Comparison of ENCODE assay signal across 8 cellular contexts in genomic region chr17:4948166-4948996, GRCh38. TPM values are rescaled to one million over a fixed set of nuclear protein-coding genes. Genes with fewer than 3 reads are reported as not detected.
DNase-seq lines count a peak whose midpoint lies in the region; TF ChIP-seq lines count a peak whose summit lies in the region.

PFN1 (minus strand) TSS chr17:4948530; CDS start chr17:4948394, 136 bp downstream.

- peaks cover 49% of the 10 kb centered on the region for H3K36me3 ChIP-seq in OCI-LY7 (ENCODE audit: insufficient read depth, low read length)

- peaks cover 55% of the 10 kb centered on the region for H3K4me1 ChIP-seq in OCI-LY7 (ENCODE audit: insufficient read depth, low read length, poor library complexity, severe bottlenecking)

- no peaks in the 10 kb centered on the region for H3K9me2 ChIP-seq in OCI-LY7 (ENCODE audit: insufficient read depth, low read length)

- intact Hi-C loops in OCI-LY7 (cut with micrococcal nuclease; ENCODE audit: unreplicated experiment) = loop anchor here (1.0 to 10.0 kb wide), 2 partner anchors 49 to 246 kb away; partner anchors contain the start of genes INCA1, KIF1C and ZNF594

- DNase-seq in NCI-H524 (lab: John Stamatoyannopoulos, UW) (peak; percentile 69 to 79), NCI-H524 treated with DMSO at 0.1 percent for 48 hours (lab: John Stamatoyannopoulos, UW) (no peak), HUDEP-2 (lab: John Stamatoyannopoulos, UW; ENCODE audit: unreplicated experiment in 76 of 76) (peak in 74 of 76 experiments; percentile 49 to 93 (median 83)), OCI-LY7 (ENCODE audit: low spot score) (peak; percentile 96), activated T-cell treated with anti-CD3 and anti-CD28 coated beads for 24 hours (ENCODE audit: low read depth) (peak; percentile 88), epidermal melanocyte (ENCODE audit: insufficient read length, low spot score) (peak; percentile 93), middle frontal gyrus (ENCODE audit: extremely low spot score, low spot score) (peak; percentile 58)
- DNase-seq in stimulated activated CD8-positive, alpha-beta memory T cell treated with anti-CD3 and anti-CD28 coated beads, Interleukin-15, amount 100 ng/mL, for 48 hours (ENCODE audit: low read depth in 2 of 2) = peak; percentile 84

- peak within 1 kb of the TSS; percentile 100 for H3K4me3 ChIP-seq in OCI-LY7 (ENCODE audit: low read depth, low read length, poor library complexity, severe bottlenecking)

- CTCF ChIA-PET in OCI-LY7 (lab: Charles Lee; ENCODE audit: unreplicated experiment) = interaction anchor here (0.7 kb wide), 1 partner anchor 19 kb away, joined by 3 read pairs; the partner anchor contains the start of gene SPAG7

- peak within 1 kb of the TSS; percentile 99 for H3K27ac ChIP-seq in OCI-LY7 (ENCODE audit: low read depth, low read length, poor library complexity, severe bottlenecking)

- BruUV-seq in OCI-LY7 (replicated peaks; lab: Mats Ljungman, UMichigan) = no TSS peak

- no peak for TF ChIP-seq CTCF in OCI-LY7 (conservative IDR thresholded peaks at IDR 0.05; ENCODE audit: low read length)

- H3K79me2 ChIP-seq in OCI-LY7 (ENCODE audit: insufficient read depth, low read depth, low read length) = peaks cover 45% of the 10 kb centered on the region

- H4K20me1 ChIP-seq in OCI-LY7 (ENCODE audit: insufficient read depth, low read length) = peaks cover 19% of the 10 kb centered on the region

- H3K4me2 ChIP-seq in OCI-LY7 (ENCODE audit: low read length) = peak within 1 kb of the TSS; percentile 97

- POLR2A ChIA-PET in OCI-LY7 (lab: Charles Lee) = interaction anchor here (0.5 to 0.9 kb wide), 4 partner anchors 19 to 478 kb away, joined by 3 read pairs; partner anchors contain the start of gene SPAG7

- no peaks in the 10 kb centered on the region for H3K9me3 ChIP-seq in OCI-LY7 (ENCODE audit: low read length)

- peak within 1 kb of the TSS; percentile 15; the same call in 1 of the 2 replicates for H2AFZ ChIP-seq in OCI-LY7 (ENCODE audit: low read length)

RNA-seq across cellular contexts. Expression of gene PFN1, which starts in this region (rescaled TPM):
- 1,053 and 1,272 TPM in 2 replicates for total RNA-seq in OCI-LY7 (2014; rRNA removed; shearing (Covaris generic))
- total RNA-seq in OCI-LY7 (2022) = 950 and 1,053 TPM in 2 replicates
